Comparison of ENCODE assay signal across 11 cellular contexts in genomic region chr15:63052961-63053698, GRCh38. TPM values are rescaled to one million over a fixed set of nuclear protein-coding genes. Genes with fewer than 3 reads are reported as not detected.
DNase-seq lines count a peak whose midpoint lies in the region; ATAC-seq and TF ChIP-seq lines count a peak whose summit lies in the region.
"Had no signal": no experiment of that assay in that cellular context is flagged by ENCODE, and none has a peak within 500 bp of the region (broad histone marks: within the 10 kb centered on the region; RNA-seq: fewer than 3 reads in every experiment).

No MANE protein-coding gene starts in this region.

- H3K27ac ChIP-seq in dorsolateral prefrontal cortex (peak overlapping the region in 42 of 59 donors; percentile 7 to 95 (median 56)), right lobe of liver (peak overlapping the region; percentile 86 to 98 (median 94)), thyroid gland (peak overlapping the region; percentile 37 to 95 (median 92))

- no peaks in the 10 kb centered on the region for H3K9me3 Mint-ChIP-seq in CD14-positive monocyte
- H3K9me3 Mint-ChIP-seq: naive thymus-derived CD8-positive, alpha-beta T cell; T-helper 2 cell treated with Interferon-gamma antibody and Interleukin-4, amounts not matched to agents 5 μg/mL and 100 μg/mL, for 36 hours had no signal

- peaks cover 14% of the 10 kb centered on the region for H3K4me1 Mint-ChIP-seq in CD14-positive monocyte

- H3K27ac Mint-ChIP-seq in CD14-positive monocyte, result no peak overlapping the region
- H3K27ac Mint-ChIP-seq: T-helper 2 cell treated with Interferon-gamma antibody and Interleukin-4, amounts not matched to agents 5 μg/mL and 100 μg/mL, for 36 hours had no signal

- ATAC-seq in right lobe of liver (peak in 3 of 4 donors; percentile 1 to 13 (median 11)), HG03095 (IDR thresholded peaks at IDR 0.05; ENCODE audit: unreplicated experiment) (no peak), HG02798 (IDR thresholded peaks at IDR 0.05; ENCODE audit: poor library complexity, unreplicated experiment) (no peak)
- ATAC-seq: naive thymus-derived CD8-positive, alpha-beta T cell had no signal

- no peaks in the 10 kb centered on the region for H3K27me3 ChIP-seq in dorsolateral prefrontal cortex
- H3K27me3 ChIP-seq in right lobe of liver, result no peaks in the 10 kb centered on the region
- no peaks in the 10 kb centered on the region for H3K27me3 ChIP-seq in thyroid gland

- peak; percentile 78 for DNase-seq in LHCN-M2 (ENCODE audit: low read depth)
- DNase-seq in dorsolateral prefrontal cortex, result no peak
- DNase-seq in right lobe of liver, result no peak
- peak in 1 of 2 donors; percentile 30 for DNase-seq in thyroid gland
- DNase-seq in NCI-H524 treated with DMSO at 0.1 percent for 48 hours (lab: John Stamatoyannopoulos, UW), result no peak
- DNase-seq in CD14-positive monocyte (ENCODE audit: low spot score), result no peak
- DNase-seq: naive thymus-derived CD8-positive, alpha-beta T cell; NCI-H1105 had no signal

- intact Hi-C loops in dorsolateral prefrontal cortex (cut with DNase I), result no loop called here
- intact Hi-C loops in right lobe of liver (cut with DNase I), result no loop called here
- intact Hi-C loops in thyroid gland (cut with DNase I), result no loop called here
- intact Hi-C loops in CD14-positive monocyte (cut with micrococcal nuclease), result no loop called here

- H3K36me3 ChIP-seq in right lobe of liver (peaks cover 0 to 13% (median 7%) of the 10 kb centered on the region in 4 donors), thyroid gland (peaks cover 6 to 8% of the 10 kb centered on the region in 2 donors)

- H3K36me3 Mint-ChIP-seq in CD14-positive monocyte, result peaks cover 13 to 14% of the 10 kb centered on the region in 2 donors

- WGBS in right lobe of liver (ENCODE audit: insufficient coverage, low coverage, low lambda C conversion rate, missing lambda C conversion rate), result 35% methylated on average over 5 of the region's 7 CpGs
- 59 to 67% methylated on average over 7 of the region's 7 CpGs for WGBS in thyroid gland, 2 donors

- H3K4me3 ChIP-seq in dorsolateral prefrontal cortex (peak overlapping the region in 1 of 59 donors; percentile 19), right lobe of liver (no peak overlapping the region), thyroid gland (replicated peaks in 1 of 3) (no peak overlapping the region)

- no peak for TF ChIP-seq CTCF in dorsolateral prefrontal cortex (IDR thresholded peaks at IDR 0.05 in 54 of 56, conservative IDR thresholded peaks at IDR 0.05 in 2 of 56; ENCODE audit: low read depth in 1 of 56, partially characterized antibody in 56 of 56)
- TF ChIP-seq CTCF in right lobe of liver (IDR thresholded peaks at IDR 0.05), result no peak
- no peak for TF ChIP-seq CTCF in thyroid gland (IDR thresholded peaks at IDR 0.05)
- no peak for TF ChIP-seq CTCF in CD14-positive monocyte (IDR thresholded peaks at IDR 0.05)

- peaks cover 8 to 22% (median 8%) of the 10 kb centered on the region in 3 donors for H3K27me3 Mint-ChIP-seq in CD14-positive monocyte (ENCODE audit: low read depth in 3 of 3)
- H3K27me3 Mint-ChIP-seq: naive thymus-derived CD8-positive, alpha-beta T cell had no signal

- no peak overlapping the region for H3K4me3 Mint-ChIP-seq in CD14-positive monocyte
- H3K4me3 Mint-ChIP-seq: naive thymus-derived CD8-positive, alpha-beta T cell; T-helper 2 cell treated with Interferon-gamma antibody and Interleukin-4, amounts not matched to agents 5 μg/mL and 100 μg/mL, for 36 hours had no signal

- H3K4me1 ChIP-seq in right lobe of liver, result peaks cover 0 to 60% (median 30%) of the 10 kb centered on the region in 4 donors
- peaks cover 53 to 70% of the 10 kb centered on the region in 2 donors for H3K4me1 ChIP-seq in thyroid gland

- TF ChIP-seq POLR2A in right lobe of liver (IDR thresholded peaks at IDR 0.05), result peak; percentile 4
- no peak for TF ChIP-seq POLR2A in thyroid gland (IDR thresholded peaks at IDR 0.05)

- H3K9me3 ChIP-seq in right lobe of liver, result no peaks in the 10 kb centered on the region
- no peaks in the 10 kb centered on the region for H3K9me3 ChIP-seq in thyroid gland

RNA-seq across cellular contexts. Expression of gene TPM1, which starts 10.6 kb away (rescaled TPM):
- 192 and 202 TPM in 2 replicates for total RNA-seq in LHCN-M2 (2014; rRNA removed)
- polyA plus RNA-seq in LHCN-M2 (2012), result 1,083 TPM
- total RNA-seq in dorsolateral prefrontal cortex, result 100 to 1,000 TPM in 115 of 120 experiments, 10 to 100 TPM in 5; 59.9 to 249 (median 139) TPM
- 100 to 1,000 TPM in 3 of 6 experiments, 10 to 100 TPM in 3; 44.3 to 180 (median 91.6) TPM for total RNA-seq in right lobe of liver
- total RNA-seq in thyroid gland, result 100 to 1,000 TPM; 116 to 307 (median 226) TPM
- 10 to 100 TPM; 11.7 to 15.9 TPM for polyA plus RNA-seq in CD14-positive monocyte

Comparison
In these comparisons a context has a peak if more than half of its experiments do, and no peak if none do; other contexts are left out.
1. ATAC-seq: peak in right lobe of liver (3 of 4); none in HG03095 (single experiment) and HG02798 (single experiment).
2. Peak in every context shown above with its lines, with median percentiles within 50 percentile points of each other: H3K27ac ChIP-seq.